ENCODE assay signal across 1 cellular context in genomic region chr11:111582163-111582562, GRCh38.
TF ChIP-seq lines count a peak whose summit lies in the region.

No MANE protein-coding gene starts in this region.

TF ChIP-seq in SK-N-SH treated with all-trans-retinoic acid at 6 μM for 48 hours, 23 proteins besides CTCF, POLR2A, EP300 and RAD21 (continued from another document):
- TF ChIP-seq ZNF565 (CRISPR knock-in tag; conservative IDR thresholded peaks at IDR 0.05; ENCODE audit: low read depth) (no peak), PPARA (CRISPR knock-in tag; IDR thresholded peaks at IDR 0.05; ENCODE audit: borderline replicate concordance) (no peak), ESRRG (CRISPR knock-in tag; IDR thresholded peaks at IDR 0.05) (no peak), TOX (CRISPR knock-in tag; IDR thresholded peaks at IDR 0.05; ENCODE audit: borderline replicate concordance) (no peak), ZC3H10 (CRISPR knock-in tag; IDR thresholded peaks at IDR 0.05) (no peak), ZFP30 (CRISPR knock-in tag; IDR thresholded peaks at IDR 0.05) (no peak), ZNF8 (CRISPR knock-in tag; IDR thresholded peaks at IDR 0.05) (no peak), SNAI2 (CRISPR knock-in tag; IDR thresholded peaks at IDR 0.05) (no peak), BACH2 (CRISPR knock-in tag; IDR thresholded peaks at IDR 0.05; ENCODE audit: borderline replicate concordance) (no peak), ZNF70 (CRISPR knock-in tag; IDR thresholded peaks at IDR 0.05) (no peak), CSRNP3 (CRISPR knock-in tag; IDR thresholded peaks at IDR 0.05) (no peak), GLIS3 (CRISPR knock-in tag; IDR thresholded peaks at IDR 0.05) (no peak), RARB (CRISPR knock-in tag; IDR thresholded peaks at IDR 0.05) (no peak)
- TF ChIP-seq, protein P1, sequence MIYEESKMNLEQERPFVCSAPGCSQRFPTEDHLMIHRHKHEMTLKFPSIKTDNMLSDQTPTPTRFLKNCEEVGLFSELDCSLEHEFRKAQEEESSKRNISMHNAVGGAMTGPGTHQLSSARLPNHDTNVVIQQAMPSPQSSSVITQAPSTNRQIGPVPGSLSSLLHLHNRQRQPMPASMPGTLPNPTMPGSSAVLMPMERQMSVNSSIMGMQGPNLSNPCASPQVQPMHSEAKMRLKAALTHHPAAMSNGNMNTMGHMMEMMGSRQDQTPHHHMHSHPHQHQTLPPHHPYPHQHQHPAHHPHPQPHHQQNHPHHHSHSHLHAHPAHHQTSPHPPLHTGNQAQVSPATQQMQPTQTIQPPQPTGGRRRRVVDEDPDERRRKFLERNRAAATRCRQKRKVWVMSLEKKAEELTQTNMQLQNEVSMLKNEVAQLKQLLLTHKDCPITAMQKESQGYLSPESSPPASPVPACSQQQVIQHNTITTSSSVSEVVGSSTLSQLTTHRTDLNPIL (CRISPR knock-in tag; IDR thresholded peaks at IDR 0.05; ENCODE audit: low read depth): no peak
- TF ChIP-seq, protein P2, sequence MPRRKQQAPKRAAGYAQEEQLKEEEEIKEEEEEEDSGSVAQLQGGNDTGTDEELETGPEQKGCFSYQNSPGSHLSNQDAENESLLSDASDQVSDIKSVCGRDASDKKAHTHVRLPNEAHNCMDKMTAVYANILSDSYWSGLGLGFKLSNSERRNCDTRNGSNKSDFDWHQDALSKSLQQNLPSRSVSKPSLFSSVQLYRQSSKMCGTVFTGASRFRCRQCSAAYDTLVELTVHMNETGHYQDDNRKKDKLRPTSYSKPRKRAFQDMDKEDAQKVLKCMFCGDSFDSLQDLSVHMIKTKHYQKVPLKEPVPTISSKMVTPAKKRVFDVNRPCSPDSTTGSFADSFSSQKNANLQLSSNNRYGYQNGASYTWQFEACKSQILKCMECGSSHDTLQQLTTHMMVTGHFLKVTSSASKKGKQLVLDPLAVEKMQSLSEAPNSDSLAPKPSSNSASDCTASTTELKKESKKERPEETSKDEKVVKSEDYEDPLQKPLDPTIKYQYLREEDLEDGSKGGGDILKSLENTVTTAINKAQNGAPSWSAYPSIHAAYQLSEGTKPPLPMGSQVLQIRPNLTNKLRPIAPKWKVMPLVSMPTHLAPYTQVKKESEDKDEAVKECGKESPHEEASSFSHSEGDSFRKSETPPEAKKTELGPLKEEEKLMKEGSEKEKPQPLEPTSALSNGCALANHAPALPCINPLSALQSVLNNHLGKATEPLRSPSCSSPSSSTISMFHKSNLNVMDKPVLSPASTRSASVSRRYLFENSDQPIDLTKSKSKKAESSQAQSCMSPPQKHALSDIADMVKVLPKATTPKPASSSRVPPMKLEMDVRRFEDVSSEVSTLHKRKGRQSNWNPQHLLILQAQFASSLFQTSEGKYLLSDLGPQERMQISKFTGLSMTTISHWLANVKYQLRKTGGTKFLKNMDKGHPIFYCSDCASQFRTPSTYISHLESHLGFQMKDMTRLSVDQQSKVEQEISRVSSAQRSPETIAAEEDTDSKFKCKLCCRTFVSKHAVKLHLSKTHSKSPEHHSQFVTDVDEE (CRISPR knock-in tag; IDR thresholded peaks at IDR 0.05): no peak
- TF ChIP-seq, protein P3, sequence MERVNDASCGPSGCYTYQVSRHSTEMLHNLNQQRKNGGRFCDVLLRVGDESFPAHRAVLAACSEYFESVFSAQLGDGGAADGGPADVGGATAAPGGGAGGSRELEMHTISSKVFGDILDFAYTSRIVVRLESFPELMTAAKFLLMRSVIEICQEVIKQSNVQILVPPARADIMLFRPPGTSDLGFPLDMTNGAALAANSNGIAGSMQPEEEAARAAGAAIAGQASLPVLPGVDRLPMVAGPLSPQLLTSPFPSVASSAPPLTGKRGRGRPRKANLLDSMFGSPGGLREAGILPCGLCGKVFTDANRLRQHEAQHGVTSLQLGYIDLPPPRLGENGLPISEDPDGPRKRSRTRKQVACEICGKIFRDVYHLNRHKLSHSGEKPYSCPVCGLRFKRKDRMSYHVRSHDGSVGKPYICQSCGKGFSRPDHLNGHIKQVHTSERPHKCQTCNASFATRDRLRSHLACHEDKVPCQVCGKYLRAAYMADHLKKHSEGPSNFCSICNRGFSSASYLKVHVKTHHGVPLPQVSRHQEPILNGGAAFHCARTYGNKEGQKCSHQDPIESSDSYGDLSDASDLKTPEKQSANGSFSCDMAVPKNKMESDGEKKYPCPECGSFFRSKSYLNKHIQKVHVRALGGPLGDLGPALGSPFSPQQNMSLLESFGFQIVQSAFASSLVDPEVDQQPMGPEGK (CRISPR knock-in tag; IDR thresholded peaks at IDR 0.05; ENCODE audit: borderline replicate concordance): no peak
TF ChIP-seq in SK-N-SH treated with all-trans-retinoic acid at 6 μM for 48 hours: peak in this region for 0.
